In genomic region chr6:19524787-19525186, GRCh38 we compare ENCODE assay signal across 31 cellular contexts.
"Had no signal": no experiment of that assay in that cellular context is flagged by ENCODE, and none has a peak within 500 bp of the region (broad histone marks: within the 10 kb centered on the region; RNA-seq: fewer than 3 reads in every experiment).

No MANE protein-coding gene starts in this region.

- H3K36me3 Mint-ChIP-seq: naive thymus-derived CD4-positive, alpha-beta T cell; natural killer cell; stimulated activated memory B cell treated with anti-CD40 and anti-IgM and Interleukin-4, amounts not matched to agents 10 μg/mL and 1 μg/mL and 100 μg/mL, for 72 hours; type B pancreatic cell had no signal

- H3K9me3 Mint-ChIP-seq: nephron progenitor cell, type B pancreatic cell had no signal

- H3K36me3 ChIP-seq: neutrophil, ovary, right lobe of liver, sigmoid colon, suprapubic skin, tibial artery, transverse colon, upper lobe of right lung, uterus had no signal

- H3K4me1 Mint-ChIP-seq: naive thymus-derived CD4-positive, alpha-beta T cell; natural killer cell; nephron progenitor cell; neural crest cell; stimulated activated memory B cell treated with anti-CD40 and anti-IgM and Interleukin-4, amounts not matched to agents 10 μg/mL and 1 μg/mL and 100 μg/mL, for 72 hours; stimulated activated naive CD8-positive, alpha-beta T cell treated with anti-CD3 and anti-CD28 coated beads, Interleukin-15, amount 100 ng/mL, for 72 hours had no signal

- ATAC-seq: naive thymus-derived CD4-positive, alpha-beta T cell; natural killer cell; psoas muscle; right cardiac atrium; right lobe of liver; stimulated activated memory B cell treated with anti-CD40 and anti-IgM and Interleukin-4, amounts not matched to agents 10 μg/mL and 1 μg/mL and 100 μg/mL, for 72 hours; stimulated activated naive CD8-positive, alpha-beta T cell treated with anti-CD3 and anti-CD28 coated beads, Interleukin-15, amount 100 ng/mL, for 72 hours; stimulated activated naive CD8-positive, alpha-beta T cell treated with anti-CD3 and anti-CD28 coated beads, Interleukin-15, Interleukin-2, amounts not matched to agents 100 U/mL and 50 U/mL, for 24 hours; upper lobe of right lung had no signal

- H3K4me3 Mint-ChIP-seq: naive thymus-derived CD4-positive, alpha-beta T cell; natural killer cell; nephron progenitor cell; neural crest cell; stimulated activated memory B cell treated with anti-CD40 and anti-IgM and Interleukin-4, amounts not matched to agents 10 μg/mL and 1 μg/mL and 100 μg/mL, for 72 hours; stimulated activated naive CD8-positive, alpha-beta T cell treated with anti-CD3 and anti-CD28 coated beads, Interleukin-15, amount 100 ng/mL, for 72 hours; type B pancreatic cell had no signal

- H3K4me3 ChIP-seq: ovary, psoas muscle, right lobe of liver, sigmoid colon, suprapubic skin, testis, tibial artery, transverse colon, upper lobe of right lung, uterus had no signal

- H3K27me3 ChIP-seq: neutrophil, ovary, right lobe of liver, sigmoid colon, suprapubic skin, testis, tibial artery, transverse colon, upper lobe of right lung, uterus had no signal

- H3K4me1 ChIP-seq: parathyroid adenoma, psoas muscle, right lobe of liver, testis, upper lobe of right lung, uterus had no signal

- H3K9me3 ChIP-seq: neutrophil, ovary, psoas muscle, right lobe of liver, sigmoid colon, suprapubic skin, testis, tibial artery, transverse colon, upper lobe of right lung, uterus had no signal

- H3K27me3 Mint-ChIP-seq: naive thymus-derived CD4-positive, alpha-beta T cell; progenitor cell of endocrine pancreas; stimulated activated memory B cell treated with anti-CD40 and anti-IgM and Interleukin-4, amounts not matched to agents 10 μg/mL and 1 μg/mL and 100 μg/mL, for 72 hours; stimulated activated naive CD8-positive, alpha-beta T cell treated with anti-CD3 and anti-CD28 coated beads, Interleukin-15, amount 100 ng/mL, for 72 hours; type B pancreatic cell had no signal

- DNase-seq: naive thymus-derived CD4-positive, alpha-beta T cell; natural killer cell; nephron progenitor cell; nucleus accumbens; ovary; posterior cingulate gyrus; psoas muscle; right cardiac atrium; right lobe of liver; sigmoid colon; small intestine; stimulated activated CD4-positive, alpha-beta T cell treated with anti-CD3 and anti-CD28 coated beads, Interleukin-1b, Interleukin-23, amount 100 ng/mL, for 48 hours; stimulated activated CD4-positive, alpha-beta T cell treated with anti-CD3 and anti-CD28 coated beads, Interleukin-4, amount 100 ng/mL, for 1 hour; stimulated activated CD4-positive, alpha-beta T cell treated with anti-CD3 and anti-CD28 coated beads, Interleukin-4, amount 100 ng/mL, for 4 hours; stimulated activated CD8-positive, alpha-beta memory T cell treated with anti-CD3 and anti-CD28 coated beads, Interleukin-4, amount 100 ng/mL, for 48 hours; stimulated activated naive CD4-positive, alpha-beta T cell; stimulated activated naive CD8-positive, alpha-beta T cell treated with anti-CD3 and anti-CD28 coated beads, Interleukin-15, amount 100 ng/mL, for 72 hours; stimulated activated naive CD8-positive, alpha-beta T cell treated with anti-CD3 and anti-CD28 coated beads, Interleukin-15, Interleukin-2, amounts not matched to agents 100 U/mL and 50 U/mL, for 24 hours; substantia nigra; testis; tibial artery; transverse colon; upper lobe of right lung; uterus had no signal

- H3K27ac Mint-ChIP-seq: naive thymus-derived CD4-positive, alpha-beta T cell; natural killer cell; nephron progenitor cell; progenitor cell of endocrine pancreas; stimulated activated memory B cell treated with anti-CD40 and anti-IgM and Interleukin-4, amounts not matched to agents 10 μg/mL and 1 μg/mL and 100 μg/mL, for 72 hours; stimulated activated naive CD8-positive, alpha-beta T cell treated with anti-CD3 and anti-CD28 coated beads, Interleukin-15, amount 100 ng/mL, for 72 hours; type B pancreatic cell had no signal

- H3K27ac ChIP-seq: neutrophil, ovary, parathyroid adenoma, psoas muscle, right lobe of liver, suprapubic skin, testis, transverse colon, upper lobe of right lung had no signal
